Comparison of ENCODE assay signal across 1 cellular context in genomic region chr16:4214215-4214621, GRCh38.
TF ChIP-seq lines count a peak whose summit lies in the region.

No MANE protein-coding gene starts in this region.

TF ChIP-seq in SK-N-SH, 30 proteins besides CTCF, POLR2A, EP300 and RAD21 (continued from another document):
- TF ChIP-seq GABPA (IDR thresholded peaks at IDR 0.05; ENCODE audit: low read depth) (no peak), MEF2A (IDR thresholded peaks at IDR 0.05; ENCODE audit: borderline replicate concordance, low read depth) (no peak), ELF1 (IDR thresholded peaks at IDR 0.05) (no peak), POLR2AphosphoS5 (IDR thresholded peaks at IDR 0.05; ENCODE audit: low read depth, low read length) (no peak), SMC3 (IDR thresholded peaks at IDR 0.05; ENCODE audit: low read depth, low read length) (no peak), CHD2 (IDR thresholded peaks at IDR 0.05; ENCODE audit: low read length, partially characterized antibody) (no peak), GATA2 (CRISPR knock-in tag; IDR thresholded peaks at IDR 0.05) (no peak), YY1 (IDR thresholded peaks at IDR 0.05; ENCODE audit: low read depth) (no peak), FOXM1 (IDR thresholded peaks at IDR 0.05; ENCODE audit: low read depth) (no peak), ZBTB33 (IDR thresholded peaks at IDR 0.05; ENCODE audit: borderline replicate concordance, low read depth) (no peak)
